21 cellular contexts compared by ENCODE assay signal in the genomic region with DNA sequence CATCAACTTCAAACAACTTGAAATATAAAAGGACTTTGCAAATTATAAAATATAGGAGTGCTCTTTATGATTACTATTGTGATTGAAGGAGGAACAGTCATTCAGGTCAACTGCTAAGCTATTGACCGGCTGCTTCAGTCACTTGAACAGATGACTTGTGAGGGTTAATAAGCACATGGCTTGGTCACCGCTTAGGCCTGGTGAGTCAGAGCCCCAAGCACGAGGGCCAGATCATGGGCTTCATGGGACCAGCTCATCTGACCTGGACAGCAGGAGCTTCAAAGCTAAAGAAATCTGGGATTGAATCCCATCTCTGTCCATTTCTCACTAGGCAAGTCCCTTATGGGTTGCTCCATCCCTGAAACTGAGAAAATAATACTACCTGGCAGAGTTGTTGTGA.
DNase-seq lines count a peak whose midpoint lies in the region; TF ChIP-seq lines count a peak whose summit lies in the region.
"Had no signal": no experiment of that assay in that cellular context is flagged by ENCODE, and none has a peak within 500 bp of the region (broad histone marks: within the 10 kb centered on the region; RNA-seq: fewer than 3 reads in every experiment).

No MANE protein-coding gene starts in this region.

- no peaks in the 10 kb centered on the region for H3K36me3 Mint-ChIP-seq in activated T-helper 2 cell treated with anti-CD3 and anti-CD28 coated beads, Interferon-gamma antibody, Interleukin-2, Interleukin-4, amounts not matched to agents 10 μg/mL and 5 μg/mL and 100 μg/mL, durations not matched to agents 14 hours and 24 hours and 36 hours (ENCODE audit: low read depth)
- H3K36me3 Mint-ChIP-seq in MCF 10A (ENCODE audit: insufficient read depth, unreplicated experiment), result no peaks in the 10 kb centered on the region
- H3K36me3 Mint-ChIP-seq: CD14-positive monocyte; natural killer cell treated with Interleukin-12 subunit alpha and Interleukin-12 subunit beta and Interleukin-15 and Interleukin-18, amount 100 ng/mL, for 72 hours had no signal

- no peak overlapping the region for H4K8ac ChIP-seq in mesenchymal stem cell (ENCODE audit: low read length)

- no peak overlapping the region for H3K23ac ChIP-seq in mesenchymal stem cell (ENCODE audit: low read length in 2 of 2)

- no TSS peak for BruUV-seq in MCF 10A (replicated peaks; lab: Mats Ljungman, UMichigan)

- no peak overlapping the region for H4K91ac ChIP-seq in mesenchymal stem cell (ENCODE audit: low read length)

- no peak overlapping the region for H2BK5ac ChIP-seq in mesenchymal stem cell (ENCODE audit: low read depth, low read length, poor library complexity, severe bottlenecking)

- H3K14ac ChIP-seq in mesenchymal stem cell (ENCODE audit: low read length in 2 of 2), result peak overlapping the region in 1 of 2 experiments; percentile 3

- H2BK15ac ChIP-seq in mesenchymal stem cell (ENCODE audit: low read depth, poor library complexity, severe bottlenecking), result no peak overlapping the region

- no peaks in the 10 kb centered on the region for H3K36me3 ChIP-seq in brain microvascular endothelial cell (replicated peaks)
- H3K36me3 ChIP-seq in mesenchymal stem cell (ENCODE audit: control insufficient read depth in 1 of 2, insufficient read depth in 2 of 2, low read depth in 1 of 2, low read length in 2 of 2), result no peaks in the 10 kb centered on the region

- H3K9me3 Mint-ChIP-seq in activated T-helper 2 cell treated with anti-CD3 and anti-CD28 coated beads, Interferon-gamma antibody, Interleukin-2, Interleukin-4, amounts not matched to agents 10 μg/mL and 5 μg/mL and 100 μg/mL, durations not matched to agents 14 hours and 24 hours and 36 hours, result no peaks in the 10 kb centered on the region
- no peaks in the 10 kb centered on the region for H3K9me3 Mint-ChIP-seq in MCF 10A (ENCODE audit: unreplicated experiment)
- H3K9me3 Mint-ChIP-seq: effector memory CD8-positive, alpha-beta T cell; natural killer cell treated with Interleukin-12 subunit alpha and Interleukin-12 subunit beta and Interleukin-15 and Interleukin-18, amount 100 ng/mL, for 72 hours had no signal

- no peak overlapping the region for H3K4me3 Mint-ChIP-seq in activated T-helper 2 cell treated with anti-CD3 and anti-CD28 coated beads, Interferon-gamma antibody, Interleukin-2, Interleukin-4, amounts not matched to agents 10 μg/mL and 5 μg/mL and 100 μg/mL, durations not matched to agents 14 hours and 24 hours and 36 hours (ENCODE audit: low read depth)
- H3K4me3 Mint-ChIP-seq in MCF 10A (ENCODE audit: unreplicated experiment), result no peak overlapping the region
- H3K4me3 Mint-ChIP-seq: CD14-positive monocyte; effector memory CD8-positive, alpha-beta T cell; natural killer cell treated with Interleukin-12 subunit alpha and Interleukin-12 subunit beta and Interleukin-15 and Interleukin-18, amount 100 ng/mL, for 72 hours had no signal

- peaks cover 17% of the 10 kb centered on the region for H3K4me1 Mint-ChIP-seq in activated T-helper 2 cell treated with anti-CD3 and anti-CD28 coated beads, Interferon-gamma antibody, Interleukin-2, Interleukin-4, amounts not matched to agents 10 μg/mL and 5 μg/mL and 100 μg/mL, durations not matched to agents 14 hours and 24 hours and 36 hours (ENCODE audit: low read depth)
- peaks cover 3% of the 10 kb centered on the region for H3K4me1 Mint-ChIP-seq in MCF 10A (ENCODE audit: insufficient read depth, unreplicated experiment)

- no peaks in the 10 kb centered on the region for H3K27me3 Mint-ChIP-seq in activated T-helper 2 cell treated with anti-CD3 and anti-CD28 coated beads, Interferon-gamma antibody, Interleukin-2, Interleukin-4, amounts not matched to agents 10 μg/mL and 5 μg/mL and 100 μg/mL, durations not matched to agents 14 hours and 24 hours and 36 hours (ENCODE audit: low read depth)
- H3K27me3 Mint-ChIP-seq in MCF 10A (ENCODE audit: insufficient read depth, unreplicated experiment), result no peaks in the 10 kb centered on the region
- H3K27me3 Mint-ChIP-seq: effector memory CD8-positive, alpha-beta T cell had no signal

- in situ Hi-C loops in brain microvascular endothelial cell (cut with HindIII; ENCODE audit: low pct_ligation_motif_present, low sequenced_read_pairs), result no loop called here

- no peak overlapping the region for H3K4me2 ChIP-seq in mesenchymal stem cell (ENCODE audit: low read length, poor library complexity, severe bottlenecking)

- no peak for TF ChIP-seq CTCF in brain microvascular endothelial cell (IDR thresholded peaks at IDR 0.05; ENCODE audit: low read depth, low read length, missing control alignments)
- no peak for TF ChIP-seq CTCF in MCF 10A (IDR thresholded peaks at IDR 0.05; ENCODE audit: unreplicated experiment)

- H3K79me1 ChIP-seq in mesenchymal stem cell (replicated peaks; ENCODE audit: low read length, poor library complexity, severe bottlenecking), result no peaks in the 10 kb centered on the region

- H3K18ac ChIP-seq in mesenchymal stem cell (ENCODE audit: low read depth in 1 of 2, low read length in 2 of 2), result no peak overlapping the region

- no peaks in the 10 kb centered on the region for H3K27me3 ChIP-seq in brain microvascular endothelial cell (replicated peaks)
- H3K27me3 ChIP-seq in mesenchymal stem cell (ENCODE audit: control insufficient read depth in 1 of 2, insufficient read depth in 1 of 2, low read length in 2 of 2), result no peaks in the 10 kb centered on the region

- H2BK120ac ChIP-seq in mesenchymal stem cell (ENCODE audit: low read depth, low read length), result no peak overlapping the region

- H3K27ac ChIP-seq in brain microvascular endothelial cell (no peak overlapping the region), mesenchymal stem cell (ENCODE audit: low read length, poor library complexity, severe bottlenecking) (no peak overlapping the region)

- H3K4ac ChIP-seq in mesenchymal stem cell (ENCODE audit: low read depth in 1 of 2, low read length in 2 of 2), result no peak overlapping the region

- H2AFZ ChIP-seq in mesenchymal stem cell (ENCODE audit: low read depth, low read length), result no peak overlapping the region

- peak overlapping the region; percentile 84 for H3K9ac ChIP-seq in mesenchymal stem cell (ENCODE audit: low read length)

- POLR2A ChIA-PET in MCF 10A (lab: Yijun Ruan, JAX), result no interaction called here

- no peak overlapping the region for H3K27ac Mint-ChIP-seq in activated T-helper 2 cell treated with anti-CD3 and anti-CD28 coated beads, Interferon-gamma antibody, Interleukin-2, Interleukin-4, amounts not matched to agents 10 μg/mL and 5 μg/mL and 100 μg/mL, durations not matched to agents 14 hours and 24 hours and 36 hours
- no peak overlapping the region for H3K27ac Mint-ChIP-seq in MCF 10A (ENCODE audit: low read depth, unreplicated experiment)
- H3K27ac Mint-ChIP-seq: effector memory CD8-positive, alpha-beta T cell had no signal

- DNase-seq in AG20443 (ENCODE audit: low spot score) (peak; percentile 61), HT1080 (ENCODE audit: low read depth) (peak; percentile 58), brain microvascular endothelial cell (peak; percentile 26), mesenchymal stem cell (peak; percentile 48), MCF 10A (ENCODE audit: unreplicated experiment) (no peak), NCI-H1105 treated with DMSO at 0.1 percent for 48 hours (lab: John Stamatoyannopoulos, UW) (no peak)
- DNase-seq in activated effector memory CD4-positive, alpha-beta T cell treated with anti-CD3 and anti-CD28 coated beads, Interleukin-2, amount 50 U/mL, for 16 hours, result no peak
- DNase-seq in activated T-helper 2 cell treated with anti-CD3 and anti-CD28 coated beads, Interferon-gamma antibody, Interleukin-2, Interleukin-4, amounts not matched to agents 10 μg/mL and 5 μg/mL and 100 μg/mL, durations not matched to agents 14 hours and 24 hours and 36 hours (ENCODE audit: low spot score), result no peak
- DNase-seq: activated CD8-positive, alpha-beta memory T cell treated with anti-CD3 and anti-CD28 coated beads, Interleukin-2, amount 50 U/mL, for 48 hours; aorta; DMS153; effector memory CD8-positive, alpha-beta T cell; hypothalamus; NCI-H1048; NCI-H2081 treated with DMSO at 0.1 percent for 48 hours; NCI-H510A; Right ventricle myocardium superior; stimulated activated CD4-positive, alpha-beta T cell treated with anti-CD3 and anti-CD28 coated beads, Interleukin-2, amount 100 ng/mL, for 24 hours; T-helper 1 cell had no signal

- CTCF ChIA-PET in MCF 10A (lab: Yijun Ruan, JAX), result interaction anchor here (0.6 kb wide), 1 partner anchor 344 kb away, joined by 4 read pairs; no protein-coding TSS in a partner anchor

- no peaks in the 10 kb centered on the region for H3K9me3 ChIP-seq in mesenchymal stem cell (ENCODE audit: control insufficient read depth, low read length)

- 41% methylated on average over 3 of the region's 3 CpGs for WGBS in mesenchymal stem cell

- no peak overlapping the region for H2BK12ac ChIP-seq in mesenchymal stem cell (ENCODE audit: low read length in 2 of 2)

- intact Hi-C loops in activated T-helper 2 cell treated with anti-CD3 and anti-CD28 coated beads, Interferon-gamma antibody, Interleukin-2, Interleukin-4, amounts not matched to agents 10 μg/mL and 5 μg/mL and 100 μg/mL, durations not matched to agents 14 hours and 24 hours and 36 hours (cut with micrococcal nuclease), result no loop called here
- intact Hi-C loops in MCF 10A (cut with micrococcal nuclease), result no loop called here

- no peak overlapping the region for H3K4me3 ChIP-seq in brain microvascular endothelial cell (ENCODE audit: low read depth, low read length)
- no peak overlapping the region for H3K4me3 ChIP-seq in mesenchymal stem cell (ENCODE audit: insufficient read depth in 1 of 2, low read depth in 1 of 2, low read length in 2 of 2)

- H2AK5ac ChIP-seq in mesenchymal stem cell (ENCODE audit: low read length, severe bottlenecking), result no peak overlapping the region

- H3K4me1 ChIP-seq in mesenchymal stem cell (ENCODE audit: control insufficient read depth, insufficient read depth, low read depth, low read length), result peaks cover 2% of the 10 kb centered on the region

Comparison
In these comparisons a context has a peak if more than half of its experiments do, and no peak if none do; other contexts are left out.
1. DNase-seq: peak in AG20443 (single experiment), HT1080 (single experiment), brain microvascular endothelial cell (single experiment) and mesenchymal stem cell (single experiment); none in activated effector memory CD4-positive, alpha-beta T cell treated with anti-CD3 and anti-CD28 coated beads, Interleukin-2, amount 50 U/mL, for 16 hours (single experiment), activated T-helper 2 cell treated with anti-CD3 and anti-CD28 coated beads, Interferon-gamma antibody, Interleukin-2, Interleukin-4, amounts not matched to agents 10 μg/mL and 5 μg/mL and 100 μg/mL, durations not matched to agents 14 hours and 24 hours and 36 hours (single experiment), MCF 10A (single experiment) and NCI-H1105 treated with DMSO at 0.1 percent for 48 hours (single experiment).